1 cellular context compared by ENCODE assay signal in the genomic region with DNA sequence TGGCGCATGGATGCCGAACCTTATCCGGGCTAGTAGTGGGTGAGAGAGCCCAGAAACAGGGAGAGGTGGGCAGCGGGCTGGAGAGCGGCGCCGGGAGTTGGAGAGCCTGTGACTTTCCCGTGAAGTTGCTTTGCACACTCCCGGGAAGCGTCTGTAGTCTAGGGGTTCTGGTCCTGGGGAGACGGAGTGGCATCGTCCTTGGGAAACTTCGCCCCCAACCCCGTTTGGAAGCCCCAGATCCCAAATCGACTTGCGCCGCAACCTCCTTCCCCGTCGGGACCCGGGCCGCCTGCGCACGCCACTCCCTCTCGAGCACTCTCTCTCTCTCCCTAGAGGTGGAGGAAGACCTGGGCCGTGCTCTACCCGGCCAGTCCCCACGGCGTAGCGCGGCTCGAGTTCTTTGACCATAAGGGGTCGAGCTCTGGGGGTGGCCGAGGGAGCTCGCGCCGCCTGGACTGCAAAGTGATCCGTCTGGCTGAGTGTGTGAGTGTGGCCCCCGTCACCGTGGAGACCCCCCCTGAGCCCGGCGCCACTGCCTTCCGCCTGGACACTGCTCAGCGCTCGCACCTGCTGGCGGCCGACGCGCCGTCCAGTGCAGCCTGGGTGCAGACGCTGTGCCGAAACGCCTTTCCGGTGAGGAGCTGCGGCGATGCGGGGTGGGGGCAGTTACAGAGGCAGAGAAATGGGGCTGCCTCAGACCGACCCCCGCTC.
TF ChIP-seq lines count a peak whose summit lies in the region.

No MANE protein-coding gene starts in this region.

TF ChIP-seq in K562, 482 proteins besides CTCF, POLR2A, EP300 and RAD21 (continued from another document):
- TF ChIP-seq CBX3 (IDR thresholded peaks at IDR 0.05; ENCODE audit: borderline replicate concordance in 1 of 2, low read length in 2 of 2) (peak in 1 of 2 experiments; percentile 16; a peak in 1 of 3 replicates), POLR2G (IDR thresholded peaks at IDR 0.05; ENCODE audit: low read depth, low read length) (peak; percentile 74), TEAD1 (CRISPR knock-in tag; IDR thresholded peaks at IDR 0.05) (0 out of 4 replicates have a peak, but pooled peaks of 1 of the 2 experiments have one; percentile 5), SAP30 (IDR thresholded peaks at IDR 0.05; ENCODE audit: borderline replicate concordance, insufficient read depth, low read depth, low read length, poor library complexity, severe bottlenecking) (peak; percentile 60), NRF1 (conservative IDR thresholded peaks at IDR 0.05 in 1 of 2, IDR thresholded peaks at IDR 0.05 in 1 of 2) (peak; percentile 89 to 91), RBBP5 (IDR thresholded peaks at IDR 0.05; ENCODE audit: borderline replicate concordance, insufficient read depth, low read length, poor library complexity, severe bottlenecking) (peak; percentile 43), ZNF740 (CRISPR knock-in tag; IDR thresholded peaks at IDR 0.05) (peak; percentile 30; the same call in 1 of the 2 replicates), ZNF740 (tag; IDR thresholded peaks at IDR 0.05) (no peak), ELF2 (CRISPR knock-in tag; IDR thresholded peaks at IDR 0.05) (no peak), MTF1 (CRISPR knock-in tag; IDR thresholded peaks at IDR 0.05; ENCODE audit: borderline replicate concordance) (no peak)
- TF ChIP-seq, protein P1, sequence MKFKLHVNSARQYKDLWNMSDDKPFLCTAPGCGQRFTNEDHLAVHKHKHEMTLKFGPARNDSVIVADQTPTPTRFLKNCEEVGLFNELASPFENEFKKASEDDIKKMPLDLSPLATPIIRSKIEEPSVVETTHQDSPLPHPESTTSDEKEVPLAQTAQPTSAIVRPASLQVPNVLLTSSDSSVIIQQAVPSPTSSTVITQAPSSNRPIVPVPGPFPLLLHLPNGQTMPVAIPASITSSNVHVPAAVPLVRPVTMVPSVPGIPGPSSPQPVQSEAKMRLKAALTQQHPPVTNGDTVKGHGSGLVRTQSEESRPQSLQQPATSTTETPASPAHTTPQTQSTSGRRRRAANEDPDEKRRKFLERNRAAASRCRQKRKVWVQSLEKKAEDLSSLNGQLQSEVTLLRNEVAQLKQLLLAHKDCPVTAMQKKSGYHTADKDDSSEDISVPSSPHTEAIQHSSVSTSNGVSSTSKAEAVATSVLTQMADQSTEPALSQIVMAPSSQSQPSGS (CRISPR knock-in tag; IDR thresholded peaks at IDR 0.05): 0 out of 2 replicates have a peak, but pooled peaks have one; percentile 55
- TF ChIP-seq, protein P2, sequence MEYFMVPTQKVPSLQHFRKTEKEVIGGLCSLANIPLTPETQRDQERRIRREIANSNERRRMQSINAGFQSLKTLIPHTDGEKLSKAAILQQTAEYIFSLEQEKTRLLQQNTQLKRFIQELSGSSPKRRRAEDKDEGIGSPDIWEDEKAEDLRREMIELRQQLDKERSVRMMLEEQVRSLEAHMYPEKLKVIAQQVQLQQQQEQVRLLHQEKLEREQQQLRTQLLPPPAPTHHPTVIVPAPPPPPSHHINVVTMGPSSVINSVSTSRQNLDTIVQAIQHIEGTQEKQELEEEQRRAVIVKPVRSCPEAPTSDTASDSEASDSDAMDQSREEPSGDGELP (CRISPR knock-in tag; IDR thresholded peaks at IDR 0.05; ENCODE audit: borderline replicate concordance): peak; percentile 42; the same call in 1 of the 2 replicates
TF ChIP-seq in K562: peak in this region for 56.
